10 cellular contexts compared by ENCODE assay signal in genomic region chr2:28661589-28662001, GRCh38.
DNase-seq lines count a peak whose midpoint lies in the region; ATAC-seq and TF ChIP-seq lines count a peak whose summit lies in the region.
"Had no signal": no experiment of that assay in that cellular context is flagged by ENCODE, and none has a peak within 500 bp of the region (broad histone marks: within the 10 kb centered on the region; RNA-seq: fewer than 3 reads in every experiment).

No MANE protein-coding gene starts in this region.

- peaks cover 2% of the 10 kb centered on the region for H3K4me1 ChIP-seq in prostate gland (replicated peaks)

- WGBS in prostate gland: 31% methylated on average over 5 of the region's 5 CpGs

- no peaks in the 10 kb centered on the region for H3K27me3 ChIP-seq in BJ (ENCODE audit: control insufficient read depth, insufficient read depth, low read length)
- H3K27me3 ChIP-seq in prostate gland (replicated peaks; ENCODE audit: insufficient read depth): no peaks in the 10 kb centered on the region

- H3K36me3 ChIP-seq in BJ (ENCODE audit: control insufficient read depth, insufficient read depth, low read length): no peaks in the 10 kb centered on the region
- no peaks in the 10 kb centered on the region for H3K36me3 ChIP-seq in prostate gland

- CTCF ChIA-PET in BJ (lab: Yijun Ruan, JAX): interaction anchor here (1.0 to 6.7 kb wide), 2 partner anchors 11 to 68 kb away, joined by 3 to 38 read pairs; no protein-coding TSS in a partner anchor

- TF ChIP-seq CTCF in BJ (IDR thresholded peaks at IDR 0.05; ENCODE audit: insufficient read depth, low read depth, low read length) (no peak), fibroblast of villous mesenchyme (IDR thresholded peaks at IDR 0.05; ENCODE audit: insufficient read depth, low read depth, low read length) (no peak), prostate gland (IDR thresholded peaks at IDR 0.05) (no peak)

- no peaks in the 10 kb centered on the region for H3K9me3 ChIP-seq in prostate gland

- H3K4me3 ChIP-seq in BJ (ENCODE audit: low read depth, low read length): no peak overlapping the region
- H3K4me3 ChIP-seq in fibroblast of villous mesenchyme (ENCODE audit: low read depth, low read length): no peak overlapping the region
- no peak overlapping the region for H3K4me3 ChIP-seq in prostate gland

- POLR2A ChIA-PET in BJ (lab: Charles Lee): no interaction called here

- peak overlapping the region; percentile 66 to 68 for H3K27ac ChIP-seq in prostate gland

- intact Hi-C loops in prostate gland (cut with DNase I): loop anchor here (1.0 to 10.0 kb wide), 3 partner anchors 24 to 93 kb away; partner anchors contain the start of gene PPP1CB

- ATAC-seq in GM21529 (IDR thresholded peaks at IDR 0.05; ENCODE audit: unreplicated experiment) (no peak), HG03280 (IDR thresholded peaks at IDR 0.05; ENCODE audit: unreplicated experiment) (no peak)

- no peak for TF ChIP-seq POLR2A in prostate gland (IDR thresholded peaks at IDR 0.05)

- DNase-seq in BJ (ENCODE audit: low read depth) (peak; percentile 26), SHP77 (lab: John Stamatoyannopoulos, UW) (peak; percentile 68 to 70), fibroblast of villous mesenchyme (ENCODE audit: low read depth) (peak; percentile 93), prostate gland (ENCODE audit: low spot score) (peak; percentile 73), UCSD-AML1 (lab: John Stamatoyannopoulos, UW; ENCODE audit: unreplicated experiment) (no peak)
- DNase-seq in activated CD4-positive, alpha-beta T cell treated with anti-CD3 and anti-CD28 coated beads, Interleukin-2, amount 50 U/mL, for 1 hour: no peak
- DNase-seq: DMS 273 treated with DMSO at 0.1 percent for 48 hours, NCI-H2171 had no signal

Comparison
In these comparisons a context has a peak if more than half of its experiments do, and no peak if none do; other contexts are left out.
1. DNase-seq: peak in BJ (single experiment), SHP77 (2 of 2), fibroblast of villous mesenchyme (single experiment) and prostate gland (single experiment); none in activated CD4-positive, alpha-beta T cell treated with anti-CD3 and anti-CD28 coated beads, Interleukin-2, amount 50 U/mL, for 1 hour (single experiment) and UCSD-AML1 (single experiment).